ENCODE assay signal across 1 cellular context in the genomic region with DNA sequence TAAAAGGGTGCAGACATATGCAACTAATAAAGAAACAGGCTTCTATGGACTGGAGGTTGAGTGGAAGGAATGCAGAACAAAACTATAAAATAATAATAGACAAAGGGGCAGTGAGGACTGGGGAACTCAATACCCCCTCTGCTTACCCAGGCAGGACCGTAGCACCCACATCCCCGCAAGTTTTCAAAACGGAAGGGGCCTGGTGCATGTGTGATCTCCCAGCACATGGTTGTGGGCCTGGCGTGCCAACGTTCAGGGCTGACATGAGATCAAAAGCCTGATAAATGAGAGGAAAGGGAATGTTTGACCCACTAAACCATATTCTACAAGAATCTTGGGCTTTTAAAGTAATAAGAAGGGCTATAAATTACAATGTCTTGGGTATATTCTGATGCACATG.
TF ChIP-seq lines count a peak whose summit lies in the region.

No MANE protein-coding gene starts in this region.

TF ChIP-seq in HepG2, 621 proteins besides CTCF, POLR2A, EP300 and RAD21:
- TF ChIP-seq, protein P1, sequence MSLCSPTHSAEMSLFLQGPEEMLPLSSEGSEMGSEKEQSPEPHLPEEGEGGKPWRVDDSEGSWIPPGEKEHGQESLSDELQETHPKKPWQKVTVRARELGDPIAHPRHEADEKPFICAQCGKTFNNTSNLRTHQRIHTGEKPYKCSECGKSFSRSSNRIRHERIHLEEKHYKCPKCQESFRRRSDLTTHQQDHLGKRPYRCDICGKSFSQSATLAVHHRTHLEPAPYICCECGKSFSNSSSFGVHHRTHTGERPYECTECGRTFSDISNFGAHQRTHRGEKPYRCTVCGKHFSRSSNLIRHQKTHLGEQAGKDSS (CRISPR knock-in tag; IDR thresholded peaks at IDR 0.05; ENCODE audit: borderline replicate concordance, low read depth) = no peak
- TF ChIP-seq, protein P2, sequence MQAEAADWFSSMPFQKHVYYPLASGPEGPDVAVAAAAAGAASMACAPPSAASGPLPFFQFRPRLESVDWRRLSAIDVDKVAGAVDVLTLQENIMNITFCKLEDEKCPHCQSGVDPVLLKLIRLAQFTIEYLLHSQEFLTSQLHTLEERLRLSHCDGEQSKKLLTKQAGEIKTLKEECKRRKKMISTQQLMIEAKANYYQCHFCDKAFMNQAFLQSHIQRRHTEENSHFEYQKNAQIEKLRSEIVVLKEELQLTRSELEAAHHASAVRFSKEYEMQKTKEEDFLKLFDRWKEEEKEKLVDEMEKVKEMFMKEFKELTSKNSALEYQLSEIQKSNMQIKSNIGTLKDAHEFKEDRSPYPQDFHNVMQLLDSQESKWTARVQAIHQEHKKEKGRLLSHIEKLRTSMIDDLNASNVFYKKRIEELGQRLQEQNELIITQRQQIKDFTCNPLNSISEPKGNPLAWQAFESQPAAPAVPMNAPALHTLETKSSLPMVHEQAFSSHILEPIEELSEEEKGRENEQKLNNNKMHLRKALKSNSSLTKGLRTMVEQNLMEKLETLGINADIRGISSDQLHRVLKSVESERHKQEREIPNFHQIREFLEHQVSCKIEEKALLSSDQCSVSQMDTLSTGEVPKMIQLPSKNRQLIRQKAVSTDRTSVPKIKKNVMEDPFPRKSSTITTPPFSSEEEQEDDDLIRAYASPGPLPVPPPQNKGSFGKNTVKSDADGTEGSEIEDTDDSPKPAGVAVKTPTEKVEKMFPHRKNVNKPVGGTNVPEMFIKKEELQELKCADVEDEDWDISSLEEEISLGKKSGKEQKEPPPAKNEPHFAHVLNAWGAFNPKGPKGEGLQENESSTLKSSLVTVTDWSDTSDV (CRISPR knock-in tag; IDR thresholded peaks at IDR 0.05) = no peak
- TF ChIP-seq ZNF737 (CRISPR knock-in tag; IDR thresholded peaks at IDR 0.05; ENCODE audit: borderline replicate concordance) = no peak
- TF ChIP-seq, protein P3, sequence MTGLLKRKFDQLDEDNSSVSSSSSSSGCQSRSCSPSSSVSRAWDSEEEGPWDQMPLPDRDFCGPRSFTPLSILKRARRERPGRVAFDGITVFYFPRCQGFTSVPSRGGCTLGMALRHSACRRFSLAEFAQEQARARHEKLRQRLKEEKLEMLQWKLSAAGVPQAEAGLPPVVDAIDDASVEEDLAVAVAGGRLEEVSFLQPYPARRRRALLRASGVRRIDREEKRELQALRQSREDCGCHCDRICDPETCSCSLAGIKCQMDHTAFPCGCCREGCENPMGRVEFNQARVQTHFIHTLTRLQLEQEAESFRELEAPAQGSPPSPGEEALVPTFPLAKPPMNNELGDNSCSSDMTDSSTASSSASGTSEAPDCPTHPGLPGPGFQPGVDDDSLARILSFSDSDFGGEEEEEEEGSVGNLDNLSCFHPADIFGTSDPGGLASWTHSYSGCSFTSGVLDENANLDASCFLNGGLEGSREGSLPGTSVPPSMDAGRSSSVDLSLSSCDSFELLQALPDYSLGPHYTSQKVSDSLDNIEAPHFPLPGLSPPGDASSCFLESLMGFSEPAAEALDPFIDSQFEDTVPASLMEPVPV (CRISPR knock-in tag; IDR thresholded peaks at IDR 0.05) = no peak
- TF ChIP-seq MYC (CRISPR knock-in tag; IDR thresholded peaks at IDR 0.05; ENCODE audit: borderline replicate concordance) = no peak
- TF ChIP-seq ZNF713 (CRISPR knock-in tag; IDR thresholded peaks at IDR 0.05) = no peak
- no peak for TF ChIP-seq ZNF788 (CRISPR knock-in tag; IDR thresholded peaks at IDR 0.05; ENCODE audit: borderline replicate concordance)
- no peak for TF ChIP-seq ZNF205 (CRISPR knock-in tag; IDR thresholded peaks at IDR 0.05)
